Comparison of ENCODE assay signal across 8 cellular contexts in genomic region chr16:30997000-30997886, GRCh38. TPM values are rescaled to one million over a fixed set of nuclear protein-coding genes. Genes with fewer than 3 reads are reported as not detected.
DNase-seq lines count a peak whose midpoint lies in the region; ATAC-seq, FAIRE-seq and TF ChIP-seq lines count a peak whose summit lies in the region.

No MANE protein-coding gene starts in this region.

- peak; percentile 9 for FAIRE-seq in HTR-8/SVneo (lab: Jason Lieb, UNC)

- TF ChIP-seq CTCF in CD14-positive monocyte (IDR thresholded peaks at IDR 0.05) (no peak), right atrium auricular region (IDR thresholded peaks at IDR 0.05) (no peak), sigmoid colon (IDR thresholded peaks at IDR 0.05) (no peak)

- peaks cover 31% of the 10 kb centered on the region for H3K4me1 Mint-ChIP-seq in CD14-positive monocyte
- peaks cover 20% of the 10 kb centered on the region for H3K4me1 Mint-ChIP-seq in activated naive CD8-positive, alpha-beta T cell treated with anti-CD3 and anti-CD28 coated beads, Interleukin-2, amount 50 U/mL, for 24 hours

- intact Hi-C loops in CD14-positive monocyte (cut with micrococcal nuclease) = loop anchor here (5.0 to 10.0 kb wide), 3 partner anchors 35 to 185 kb away; partner anchors contain the start of gene STX4 (in 1 of the 2)
- intact Hi-C loops in sigmoid colon (cut with DNase I) = loop anchor here (1.0 to 5.0 kb wide), 3 partner anchors 35 to 145 kb away; partner anchors contain the start of genes ZNF646 and ZNF668

- no peak for TF ChIP-seq EP300 in sigmoid colon (IDR thresholded peaks at IDR 0.05)

- H3K27ac ChIP-seq in right atrium auricular region = peak overlapping the region; percentile 68 to 71
- H3K27ac ChIP-seq in sigmoid colon = peak overlapping the region; percentile 81 to 87 (median 87)

- no peaks in the 10 kb centered on the region for H3K9me3 Mint-ChIP-seq in CD14-positive monocyte
- no peaks in the 10 kb centered on the region for H3K9me3 Mint-ChIP-seq in activated naive CD8-positive, alpha-beta T cell treated with anti-CD3 and anti-CD28 coated beads, Interleukin-2, amount 50 U/mL, for 24 hours

- 3 to 5% methylated on average over 61 of the region's 61 CpGs for WGBS in sigmoid colon, 2 donors

- H3K9me3 ChIP-seq in right atrium auricular region (no peaks in the 10 kb centered on the region), sigmoid colon (no peaks in the 10 kb centered on the region)

- no peaks in the 10 kb centered on the region for H3K27me3 ChIP-seq in right atrium auricular region
- no peaks in the 10 kb centered on the region for H3K27me3 ChIP-seq in sigmoid colon

- peak; percentile 66 for ATAC-seq in GM19455 (IDR thresholded peaks at IDR 0.05; ENCODE audit: unreplicated experiment)
- peak; percentile 90 for ATAC-seq in activated naive CD8-positive, alpha-beta T cell treated with anti-CD3 and anti-CD28 coated beads, Interleukin-2, amount 50 U/mL, for 24 hours

- no peaks in the 10 kb centered on the region for H3K36me3 Mint-ChIP-seq in CD14-positive monocyte
- H3K36me3 Mint-ChIP-seq in activated naive CD8-positive, alpha-beta T cell treated with anti-CD3 and anti-CD28 coated beads, Interleukin-2, amount 50 U/mL, for 24 hours (ENCODE audit: low read depth) = no peaks in the 10 kb centered on the region

- H3K4me1 ChIP-seq in right atrium auricular region (peaks cover 0 to 24% of the 10 kb centered on the region in 2 donors), sigmoid colon (peaks cover 0 to 19% (median 13%) of the 10 kb centered on the region in 4 donors)

- peak overlapping the region; percentile 82 to 94 (median 89) for H3K27ac Mint-ChIP-seq in CD14-positive monocyte
- no peak overlapping the region for H3K27ac Mint-ChIP-seq in activated naive CD8-positive, alpha-beta T cell treated with anti-CD3 and anti-CD28 coated beads, Interleukin-2, amount 50 U/mL, for 24 hours

- peak overlapping the region; percentile 48 to 58 for H3K4me3 ChIP-seq in right atrium auricular region
- H3K4me3 ChIP-seq in sigmoid colon = peak overlapping the region; percentile 49 to 66 (median 59)

- H3K36me3 ChIP-seq in right atrium auricular region = no peaks in the 10 kb centered on the region
- no peaks in the 10 kb centered on the region for H3K36me3 ChIP-seq in sigmoid colon

- H3K4me3 Mint-ChIP-seq in CD14-positive monocyte = peak overlapping the region; percentile 83 to 93
- H3K4me3 Mint-ChIP-seq in activated naive CD8-positive, alpha-beta T cell treated with anti-CD3 and anti-CD28 coated beads, Interleukin-2, amount 50 U/mL, for 24 hours = peak overlapping the region; percentile 76

- peaks cover 1 to 17% (median 4%) of the 10 kb centered on the region in 3 donors for H3K27me3 Mint-ChIP-seq in CD14-positive monocyte (ENCODE audit: low read depth in 3 of 3)
- peaks cover 3% of the 10 kb centered on the region for H3K27me3 Mint-ChIP-seq in activated naive CD8-positive, alpha-beta T cell treated with anti-CD3 and anti-CD28 coated beads, Interleukin-2, amount 50 U/mL, for 24 hours

- TF ChIP-seq POLR2A in sigmoid colon (IDR thresholded peaks at IDR 0.05) = peak in 1 of 2 donors; percentile 33

- DNase-seq in CD14-positive monocyte (ENCODE audit: low spot score) (peak; percentile 84), HTR-8/SVneo (ENCODE audit: insufficient read length, low spot score) (peak; percentile 82), SW480 (ENCODE audit: low spot score) (peak; percentile 81), right atrium auricular region (ENCODE audit: low spot score) (peak; percentile 78), sigmoid colon (peak; percentile 95), cerebellar nuclear complex (lab: John Stamatoyannopoulos, UW) (no peak)
- DNase-seq in activated naive CD8-positive, alpha-beta T cell treated with anti-CD3 and anti-CD28 coated beads, Interleukin-2, amount 50 U/mL, for 24 hours = peak; percentile 86

RNA-seq across cellular contexts. Expression of gene HSD3B7, which starts 12.2 kb away (rescaled TPM):
- polyA plus RNA-seq in CD14-positive monocyte (1 to 10 TPM in 1 of 2 donors, under 1 TPM in 1; 0.89 to 4.3 TPM), sigmoid colon (10 to 100 TPM in 2 of 3 donors, 1 to 10 TPM in 1; 9.0 to 36.1 (median 13.6) TPM)
- total RNA-seq in right atrium auricular region (1 to 10 TPM; 6.0 to 8.5 TPM), sigmoid colon (10 to 100 TPM; 14.6 to 16.1 (median 15.5) TPM)

RNA-seq across cellular contexts. Expression of gene STX1B, which starts 13.2 kb away (rescaled TPM):
- polyA plus RNA-seq in CD14-positive monocyte = not detected
- 1 to 10 TPM; 1.3 to 2.1 TPM for total RNA-seq in right atrium auricular region
- 1 to 10 TPM in 2 of 4 donors, under 1 TPM in 2; 0.71 to 4.4 (median 2.3) TPM for total RNA-seq in sigmoid colon
- polyA plus RNA-seq in sigmoid colon = 1 to 10 TPM in 1 of 3 donors, under 1 TPM in 1, not detected in 1; 0.60 to 1.2 TPM

RNA-seq across cellular contexts. Expression of gene STX4, which starts 36.1 kb away (rescaled TPM):
- polyA plus RNA-seq in CD14-positive monocyte = 10 to 100 TPM; 18.6 to 21.8 TPM
- 10 to 100 TPM; 17.1 to 23.8 TPM for total RNA-seq in right atrium auricular region
- 10 to 100 TPM; 23.9 to 56.5 (median 37.4) TPM for total RNA-seq in sigmoid colon
- 10 to 100 TPM; 47.2 to 76.3 (median 55.3) TPM for polyA plus RNA-seq in sigmoid colon

RNA-seq across cellular contexts. Expression of gene SETD1A, which starts 39.7 kb away (rescaled TPM):
- polyA plus RNA-seq in CD14-positive monocyte = 1 to 10 TPM in 1 of 2 donors, under 1 TPM in 1; 0.16 to 1.3 TPM
- total RNA-seq in right atrium auricular region = 1 to 10 TPM; 3.8 to 8.6 TPM
- total RNA-seq in sigmoid colon = 10 to 100 TPM in 1 of 4 donors, 1 to 10 TPM in 3; 5.0 to 16.0 (median 7.1) TPM
- polyA plus RNA-seq in sigmoid colon = 10 to 100 TPM in 1 of 3 donors, 1 to 10 TPM in 2; 2.4 to 13.1 (median 3.2) TPM

RNA-seq across cellular contexts. Expression of gene ORAI3, which starts 48.4 kb away (rescaled TPM):
- polyA plus RNA-seq in CD14-positive monocyte (10 to 100 TPM; 76.8 to 80.3 TPM), sigmoid colon (10 to 100 TPM in 2 of 3 donors, 1 to 10 TPM in 1; 8.6 to 16.1 (median 15.6) TPM)
- total RNA-seq in right atrium auricular region (10 to 100 TPM; 22.4 to 23.0 TPM), sigmoid colon (10 to 100 TPM; 33.3 to 43.3 (median 40.5) TPM)

Comparison
In these comparisons a context has a peak if more than half of its experiments do, and no peak if none do; other contexts are left out.
1. DNase-seq: peak in CD14-positive monocyte (single experiment), HTR-8/SVneo (single experiment), SW480 (single experiment), activated naive CD8-positive, alpha-beta T cell treated with anti-CD3 and anti-CD28 coated beads, Interleukin-2, amount 50 U/mL, for 24 hours (single experiment), right atrium auricular region (single experiment) and sigmoid colon (single experiment); none in cerebellar nuclear complex (0 of 2).